ENCODE assay signal across 12 cellular contexts in the genomic region with DNA sequence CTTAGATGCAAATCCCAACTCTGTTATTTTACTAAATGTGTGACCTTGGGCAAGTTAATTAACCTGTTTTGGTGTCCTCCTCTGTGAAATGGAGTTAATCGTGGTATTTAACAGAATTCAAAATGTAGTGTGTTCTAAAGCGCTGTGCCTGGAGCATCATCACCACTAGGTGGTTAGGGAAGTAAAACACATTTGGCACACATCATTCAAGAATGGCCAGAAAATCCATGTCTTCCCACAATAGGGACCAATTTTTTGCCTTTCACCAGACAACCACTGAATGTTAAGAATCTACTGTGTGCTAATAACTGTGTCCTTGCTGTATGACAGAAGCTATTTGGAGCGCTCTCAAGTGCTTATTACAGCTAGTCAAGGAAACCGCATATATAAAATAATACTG.
DNase-seq lines count a peak whose midpoint lies in the region; ATAC-seq, FAIRE-seq and TF ChIP-seq lines count a peak whose summit lies in the region.
"Had no signal": no experiment of that assay in that cellular context is flagged by ENCODE, and none has a peak within 500 bp of the region (broad histone marks: within the 10 kb centered on the region; RNA-seq: fewer than 3 reads in every experiment).

No MANE protein-coding gene starts in this region.

- peak overlapping the region; percentile 2 to 100 for H3K27ac Mint-ChIP-seq in natural killer cell treated with Interleukin-12 subunit alpha and Interleukin-12 subunit beta and Interleukin-15 and Interleukin-18, amount 100 ng/mL, for 72 hours

- no peaks in the 10 kb centered on the region for H3K9me2 ChIP-seq in Loucy (replicated peaks; ENCODE audit: low read depth, low read length)

- no peak for FAIRE-seq in bronchial epithelial cell (lab: Jason Lieb, UNC)
- FAIRE-seq: GM18507 had no signal

- no peak for ATAC-seq in natural killer cell treated with Interleukin-12 subunit alpha and Interleukin-12 subunit beta and Interleukin-15 and Interleukin-18, amount 100 ng/mL, for 72 hours
- ATAC-seq in GM18519 (IDR thresholded peaks at IDR 0.05; ENCODE audit: low FRiP score, unreplicated experiment): no peak
- ATAC-seq: activated T-cell treated with anti-CD3 and anti-CD28 coated beads, Interleukin-2, amount 50 U/mL, for 4 hours; body of pancreas; left cardiac atrium; stimulated activated naive CD8-positive, alpha-beta T cell treated with anti-CD3 and anti-CD28 coated beads, Interleukin-15, Interleukin-2, amounts not matched to agents 100 U/mL and 50 U/mL, for 24 hours had no signal

- peaks cover 20 to 29% of the 10 kb centered on the region in 2 donors for H3K4me1 Mint-ChIP-seq in natural killer cell treated with Interleukin-12 subunit alpha and Interleukin-12 subunit beta and Interleukin-15 and Interleukin-18, amount 100 ng/mL, for 72 hours (ENCODE audit: low read depth in 2 of 2)

- no peaks in the 10 kb centered on the region for H3K36me3 ChIP-seq in Loucy (ENCODE audit: insufficient read depth, low read length)
- H3K36me3 ChIP-seq in bronchial epithelial cell (ENCODE audit: control insufficient read depth, insufficient read depth, low read length): no peaks in the 10 kb centered on the region

- no peaks in the 10 kb centered on the region for H3K27me3 Mint-ChIP-seq in natural killer cell treated with Interleukin-12 subunit alpha and Interleukin-12 subunit beta and Interleukin-15 and Interleukin-18, amount 100 ng/mL, for 72 hours

- DNase-seq in bronchial epithelial cell (ENCODE audit: low read depth): no peak
- DNase-seq in natural killer cell treated with Interleukin-12 subunit alpha and Interleukin-12 subunit beta and Interleukin-15 and Interleukin-18, amount 100 ng/mL, for 72 hours (ENCODE audit: low spot score): no peak
- DNase-seq in activated CD8-positive, alpha-beta memory T cell treated with anti-CD3 and anti-CD28 coated beads, Interleukin-2, amount 50 U/mL, for 4 hours: no peak
- no peak for DNase-seq in medulla oblongata (ENCODE audit: extremely low spot score)
- DNase-seq: activated T-cell treated with anti-CD3 and anti-CD28 coated beads, Interleukin-2, amount 50 U/mL, for 4 hours; body of pancreas; left cardiac atrium; stimulated activated naive CD8-positive, alpha-beta T cell treated with anti-CD3 and anti-CD28 coated beads, Interleukin-15, Interleukin-2, amounts not matched to agents 100 U/mL and 50 U/mL, for 24 hours had no signal

- H3K9me3 ChIP-seq in Loucy (ENCODE audit: insufficient read depth, low read depth, low read length): no peaks in the 10 kb centered on the region
- H3K9me3 ChIP-seq: body of pancreas had no signal

- H3K9ac ChIP-seq in Loucy (ENCODE audit: low read depth, low read length, poor library complexity, severe bottlenecking): no peak overlapping the region

- no peaks in the 10 kb centered on the region for H3K27me3 ChIP-seq in Loucy (ENCODE audit: insufficient read depth, low read length, poor library complexity, severe bottlenecking)
- no peaks in the 10 kb centered on the region for H3K27me3 ChIP-seq in bronchial epithelial cell (ENCODE audit: control insufficient read depth, insufficient read depth, low read length)
- H3K27me3 ChIP-seq: body of pancreas had no signal

- H3K4me3 ChIP-seq in Loucy (ENCODE audit: low read length, poor library complexity, severe bottlenecking): no peak overlapping the region
- H3K4me3 ChIP-seq in bronchial epithelial cell (ENCODE audit: low read depth, low read length): no peak overlapping the region
- H3K4me3 ChIP-seq: body of pancreas had no signal

- peaks cover 14% of the 10 kb centered on the region for H4K20me1 ChIP-seq in Loucy (ENCODE audit: insufficient read depth, low read length, poor library complexity, severe bottlenecking)

- H3K4me2 ChIP-seq in Loucy (ENCODE audit: low read depth, low read length, poor library complexity, severe bottlenecking): no peak overlapping the region

- no peaks in the 10 kb centered on the region for H3K36me3 Mint-ChIP-seq in natural killer cell treated with Interleukin-12 subunit alpha and Interleukin-12 subunit beta and Interleukin-15 and Interleukin-18, amount 100 ng/mL, for 72 hours

- no peaks in the 10 kb centered on the region for H3K9me3 Mint-ChIP-seq in natural killer cell treated with Interleukin-12 subunit alpha and Interleukin-12 subunit beta and Interleukin-15 and Interleukin-18, amount 100 ng/mL, for 72 hours
- H3K9me3 Mint-ChIP-seq: activated T-cell treated with anti-CD3 and anti-CD28 coated beads, Interleukin-2, amount 50 U/mL, for 4 hours had no signal

- H3K4me1 ChIP-seq in Loucy (ENCODE audit: insufficient read depth, low read length, poor library complexity, severe bottlenecking): peaks cover 43% of the 10 kb centered on the region

- no peak overlapping the region for H2AFZ ChIP-seq in Loucy (ENCODE audit: low read length)

- TF ChIP-seq CTCF in GM12872 (IDR thresholded peaks at IDR 0.05; ENCODE audit: insufficient read depth, low read depth, low read length) (peak; percentile 25; the same call in 1 of the 3 replicates), Loucy (conservative IDR thresholded peaks at IDR 0.05; ENCODE audit: low read length) (peak; percentile 56), bronchial epithelial cell (IDR thresholded peaks at IDR 0.05; ENCODE audit: insufficient read depth, low read length, severe bottlenecking) (peak; percentile 2)

- H3K79me2 ChIP-seq in Loucy (ENCODE audit: insufficient read depth, low read length): peaks cover 16% of the 10 kb centered on the region

- peaks cover 3% of the 10 kb centered on the region; the same call in 1 of the 2 replicates for H3F3A ChIP-seq in Loucy (ENCODE audit: low read depth)

- no peak overlapping the region for H3K4me3 Mint-ChIP-seq in natural killer cell treated with Interleukin-12 subunit alpha and Interleukin-12 subunit beta and Interleukin-15 and Interleukin-18, amount 100 ng/mL, for 72 hours

Comparison
In these comparisons a context has a peak if more than half of its experiments do, and no peak if none do; other contexts are left out.
1. CTCF ChIP-seq: peak in every context shown above with its lines; median percentile 56 in Loucy; 25 in GM12872; 2 in bronchial epithelial cell.